ENCODE assay signal across 33 cellular contexts in the genomic region with DNA sequence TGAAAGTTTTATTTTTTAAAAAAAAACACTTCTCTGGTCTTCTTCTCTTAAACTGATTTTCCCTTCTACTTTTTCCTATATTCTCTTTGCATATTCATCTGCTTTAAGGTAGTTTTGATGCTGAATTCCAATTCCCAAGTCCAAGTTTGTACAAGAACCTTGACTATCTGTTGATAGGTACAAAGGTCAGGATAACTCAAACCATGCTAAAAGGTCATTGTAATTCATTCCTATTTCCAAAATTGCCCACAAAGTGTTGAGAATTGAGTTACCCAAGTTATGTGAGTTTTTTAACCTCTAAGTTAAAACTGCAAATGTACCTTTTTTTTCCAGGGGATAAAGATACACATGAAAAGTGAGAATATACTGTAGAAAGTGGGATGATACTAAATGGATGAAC.
"Had no signal": no experiment of that assay in that cellular context is flagged by ENCODE, and none has a peak within 500 bp of the region (broad histone marks: within the 10 kb centered on the region; RNA-seq: fewer than 3 reads in every experiment).

No MANE protein-coding gene starts in this region.

- H3K36me3 ChIP-seq: adrenal gland, brain microvascular endothelial cell, breast epithelium had no signal

- H3K27ac ChIP-seq: adrenal gland, body of pancreas, brain microvascular endothelial cell, breast epithelium, VCaP had no signal

- H3K9me3 ChIP-seq: adrenal gland, body of pancreas had no signal

- ATAC-seq: activated CD8-positive, alpha-beta T cell treated with anti-CD3 and anti-CD28 coated beads for 36 hours; activated T-cell treated with anti-CD3 and anti-CD28 coated beads, Interleukin-2, amount 50 U/mL, for 4 hours; activated T-cell treated with anti-CD3 and anti-CD28 coated beads, Interleukin-2, amount 50 U/mL, for 72 hours; activated T-helper 17 cell treated with anti-CD3 and anti-CD28 coated beads, Interleukin-2, amount 50 U/mL, for 72 hours; body of pancreas had no signal

- H3K27me3 ChIP-seq: adrenal gland, body of pancreas, brain microvascular endothelial cell, breast epithelium had no signal

- H3K4me3 ChIP-seq: adrenal gland, body of pancreas, breast epithelium had no signal

- DNase-seq: activated B cell treated with CpG ODN at 0.5 μM for 24 hours; activated CD4-positive, alpha-beta memory T cell treated with anti-CD3 and anti-CD28 coated beads for 36 hours; activated CD4-positive, alpha-beta T cell treated with anti-CD3 and anti-CD28 coated beads for 4 hours; activated CD4-positive, alpha-beta T cell treated with anti-CD3 and anti-CD28 coated beads, Interleukin-2, amount 10 ng/mL, durations not matched to agents 24 days and 14 days; activated CD4-positive, alpha-beta T cell treated with anti-CD3 and anti-CD28 coated beads, Interleukin-2, amount 50 U/mL, for 1 hour; activated CD4-positive, alpha-beta T cell treated with anti-CD3 and anti-CD28 coated beads, Interleukin-2, amount 50 U/mL, for 4 hours; activated CD4-positive, CD25-positive, alpha-beta regulatory T cell treated with anti-CD3 and anti-CD28 coated beads, Interleukin-2, amount 50 U/mL, for 72 hours; activated CD8-positive, alpha-beta memory T cell treated with anti-CD3 and anti-CD28 coated beads, Interleukin-2, amount 50 U/mL, for 4 hours; activated CD8-positive, alpha-beta T cell treated with anti-CD3 and anti-CD28 coated beads for 36 hours; activated effector memory CD4-positive, alpha-beta T cell treated with anti-CD3 and anti-CD28 coated beads, Interleukin-2, amount 50 U/mL, for 16 hours; activated gamma-delta T cell treated with Interleukin-2 at 50 U/mL for 16 hours; activated naive CD4-positive, alpha-beta T cell; activated naive CD4-positive, alpha-beta T cell treated with anti-CD3 and anti-CD28 coated beads for 36 hours; activated naive CD4-positive, alpha-beta T cell treated with anti-CD3 and anti-CD28 coated beads, Interleukin-2, amount 50 U/mL, for 16 hours; activated naive CD8-positive, alpha-beta T cell treated with anti-CD3 and anti-CD28 coated beads for 36 hours; activated T-cell treated with anti-CD3 and anti-CD28 coated beads for 4 hours; activated T-cell treated with anti-CD3 and anti-CD28 coated beads, Interleukin-2, amount 50 U/mL, for 1 hour; activated T-cell treated with anti-CD3 and anti-CD28 coated beads, Interleukin-2, amount 50 U/mL, for 4 hours; activated T-cell treated with anti-CD3 and anti-CD28 coated beads, Interleukin-2, amount 50 U/mL, for 72 hours; adrenal gland; amniotic stem cell; aorta; body of pancreas; brain microvascular endothelial cell; central memory CD4-positive, alpha-beta T cell; T-helper 1 cell; T-helper 2 cell; T-helper 9 cell had no signal

- H3K4me1 ChIP-seq: adrenal gland, body of pancreas, breast epithelium had no signal

- FAIRE-seq: astrocyte, TTC549 had no signal
